14 cellular contexts compared by ENCODE assay signal in the genomic region with DNA sequence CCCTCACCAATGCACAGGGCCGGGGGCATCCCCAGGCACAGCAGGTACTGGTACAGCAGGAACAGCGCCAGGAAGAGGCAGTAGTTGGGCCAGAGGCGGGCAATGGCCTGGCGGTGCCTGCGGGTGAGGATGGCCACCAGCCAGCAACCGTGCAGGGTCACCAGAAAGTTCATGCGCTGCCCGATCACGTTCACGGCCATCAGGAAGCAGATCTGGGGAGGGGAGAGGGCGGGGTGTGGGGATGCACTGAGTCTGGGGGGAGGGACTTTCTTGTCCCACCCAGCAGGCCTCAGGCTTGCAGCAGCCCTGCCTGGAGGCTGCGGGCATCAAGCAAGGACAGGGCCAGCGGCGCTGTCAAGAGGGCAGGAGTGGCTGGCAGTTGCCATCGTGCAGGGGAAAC. TPM values are rescaled to one million over a fixed set of nuclear protein-coding genes. Genes with fewer than 3 reads are reported as not detected.
A peak's percentile ranks its signal among the peaks of the same experiment; 100 is the strongest.
DNase-seq lines count a peak whose midpoint lies in the region; ATAC-seq and TF ChIP-seq lines count a peak whose summit lies in the region.
"Had no signal": no experiment of that assay in that cellular context is flagged by ENCODE, and none has a peak within 500 bp of the region (broad histone marks: within the 10 kb centered on the region; RNA-seq: fewer than 3 reads in every experiment).

No MANE protein-coding gene starts in this region.

- peak overlapping the region; percentile 5; the same call in 1 of the 2 replicates for H3K4me2 ChIP-seq in BLaER1

- BruUV-seq in Panc1 (replicated peaks; lab: Mats Ljungman, UMichigan) = no TSS peak

- H3K36me3 ChIP-seq in BLaER1 = peaks cover 84% of the 10 kb centered on the region
- H3K36me3 ChIP-seq in Panc1 (ENCODE audit: control insufficient read depth, insufficient read depth, low read length) = no peaks in the 10 kb centered on the region; the same call in 1 of the 2 replicates
- peaks cover 80% of the 10 kb centered on the region for H3K36me3 ChIP-seq in suprapubic skin
- H3K36me3 ChIP-seq in uterus = no peaks in the 10 kb centered on the region

- H3K27ac ChIP-seq in BLaER1 (no peak overlapping the region), Panc1 (ENCODE audit: low read length) (no peak overlapping the region), suprapubic skin (no peak overlapping the region), uterus (no peak overlapping the region)
- H3K27ac ChIP-seq: Peyer's patch had no signal

- H3K4me1 ChIP-seq in BLaER1 (peaks cover 21% of the 10 kb centered on the region), Panc1 (ENCODE audit: control insufficient read depth, insufficient read depth, low read length) (no peaks in the 10 kb centered on the region; the same call in 1 of the 2 replicates), suprapubic skin (no peaks in the 10 kb centered on the region), uterus (no peaks in the 10 kb centered on the region)
- H3K4me1 ChIP-seq: Peyer's patch had no signal

- intact Hi-C loops in Panc1 (cut with micrococcal nuclease; ENCODE audit: unreplicated experiment) (loop anchor here (10.0 kb wide), 1 partner anchor 53 kb away; the partner anchor contains the start of gene PIEZO1), uterus (cut with DNase I; ENCODE audit: low total_unique reads) (no loop called here)

- peaks cover 57% of the 10 kb centered on the region for H4K20me1 ChIP-seq in BLaER1

- CTCF ChIA-PET in Panc1 (lab: Charles Lee) = no interaction called here

- DNase-seq in GM13977 (ENCODE audit: low spot score) = peak; percentile 76
- DNase-seq in Panc1 (ENCODE audit: low read depth, low spot score) = no peak
- peak; percentile 77 for DNase-seq in iPS-NIHi11 (ENCODE audit: low spot score)
- no peak for DNase-seq in NCI-H2029 treated with DMSO at 0.1 percent for 48 hours (lab: John Stamatoyannopoulos, UW)
- no peak for DNase-seq in suprapubic skin (ENCODE audit: low spot score in 2 of 2)
- no peak for DNase-seq in uterus
- DNase-seq: activated CD8-positive, alpha-beta T cell treated with anti-CD3 and anti-CD28 coated beads, Interleukin-2, amount 10 ng/mL, durations not matched to agents 7 days and 5 days; activated naive CD4-positive, alpha-beta T cell treated with anti-CD3 and anti-CD28 coated beads for 36 hours; left ventricle myocardium superior; nephron progenitor cell; Peyer's patch had no signal

- H3K4me3 ChIP-seq in BLaER1 (no peak overlapping the region), Panc1 (ENCODE audit: low read depth in 2 of 2, low read length in 2 of 2) (no peak overlapping the region), suprapubic skin (no peak overlapping the region), uterus (no peak overlapping the region)
- H3K4me3 ChIP-seq: Peyer's patch had no signal

- peak; percentile 73 for ATAC-seq in Panc1
- ATAC-seq in HG02852 (IDR thresholded peaks at IDR 0.05; ENCODE audit: unreplicated experiment) = no peak
- ATAC-seq: activated CD8-positive, alpha-beta T cell treated with anti-CD3 and anti-CD28 coated beads, Interleukin-2, amount 10 ng/mL, durations not matched to agents 7 days and 5 days; left ventricle myocardium superior; sciatic nerve had no signal

- H3K9me3 ChIP-seq in BLaER1 (no peaks in the 10 kb centered on the region), Panc1 (ENCODE audit: control insufficient read depth, insufficient read depth, low read depth, low read length) (no peaks in the 10 kb centered on the region), suprapubic skin (no peaks in the 10 kb centered on the region), uterus (no peaks in the 10 kb centered on the region)
- H3K9me3 ChIP-seq: Peyer's patch had no signal

- no peak for TF ChIP-seq CTCF in GM13977 (IDR thresholded peaks at IDR 0.05; ENCODE audit: extremely low read depth, insufficient read depth, missing control alignments)
- TF ChIP-seq CTCF in Panc1 (IDR thresholded peaks at IDR 0.05) = no peak
- no peak for TF ChIP-seq CTCF in suprapubic skin (IDR thresholded peaks at IDR 0.05)
- TF ChIP-seq CTCF in uterus (IDR thresholded peaks at IDR 0.05) = no peak

- in situ Hi-C loops in GM13977 (cut with MboI; ENCODE audit: low pct_unique_long_range_greater_than_20kb, low sequenced_read_pairs, unreplicated experiment) (loop anchor here (10.0 kb wide), 1 partner anchor 53 kb away; the partner anchor contains the start of gene PIEZO1), Panc1 (cut with HindIII; ENCODE audit: low pct_unique_long_range_greater_than_20kb, low sequenced_read_pairs) (no loop called here)

- TF ChIP-seq EP300 in suprapubic skin (IDR thresholded peaks at IDR 0.05) = no peak

- POLR2A ChIA-PET in Panc1 (lab: Charles Lee) = no interaction called here

- WGBS in suprapubic skin = 75% methylated on average over 14 of the region's 15 CpGs

- H3K27me3 ChIP-seq in BLaER1 (no peaks in the 10 kb centered on the region), Panc1 (ENCODE audit: control insufficient read depth, insufficient read depth, low read length) (no peaks in the 10 kb centered on the region), suprapubic skin (no peaks in the 10 kb centered on the region), uterus (no peaks in the 10 kb centered on the region)
- H3K27me3 ChIP-seq: Peyer's patch had no signal

- no peak overlapping the region for H3K9ac ChIP-seq in BLaER1

- TF ChIP-seq POLR2A in suprapubic skin (IDR thresholded peaks at IDR 0.05) = no peak
- no peak for TF ChIP-seq POLR2A in uterus (IDR thresholded peaks at IDR 0.05)

RNA-seq across cellular contexts. Expression of gene CTU2, which starts 25.4 kb away (rescaled TPM):
- total RNA-seq in Panc1 (2021; ENCODE audit: unreplicated experiment) (24.8 TPM), suprapubic skin (10 to 100 TPM in 2 of 4 donors, 1 to 10 TPM in 2; 7.8 to 17.8 (median 10.9) TPM), uterus (10 to 100 TPM in 3 of 4 donors, under 1 TPM in 1; 0.88 to 20.3 (median 14.6) TPM)
- 31.7 TPM for polyA plus RNA-seq in Panc1 (2012; ENCODE audit: insufficient read length)

RNA-seq across cellular contexts. Expression of gene RNF166, which starts 25.5 kb away (rescaled TPM):
- 19.8 TPM for total RNA-seq in Panc1 (2021; ENCODE audit: unreplicated experiment)
- polyA plus RNA-seq in Panc1 (2012; ENCODE audit: insufficient read length) = 23.4 TPM
- total RNA-seq in suprapubic skin = 10 to 100 TPM; 12.4 to 15.8 (median 14.6) TPM
- 10 to 100 TPM; 14.2 to 33.2 (median 20.0) TPM for total RNA-seq in uterus

RNA-seq across cellular contexts. Expression of gene SNAI3, which starts 45.4 kb away (rescaled TPM):
- total RNA-seq in Panc1 (2021; ENCODE audit: unreplicated experiment) (not detected), suprapubic skin (under 1 TPM in 2 of 4 donors, not detected in 2; 0.40 to 0.44 TPM), uterus (under 1 TPM in 2 of 4 donors, not detected in 2; 0.14 to 0.43 TPM)
- 0.40 TPM for polyA plus RNA-seq in Panc1 (2012; ENCODE audit: insufficient read length)

RNA-seq across cellular contexts. Expression of gene PIEZO1, which starts 53.3 kb away (rescaled TPM):
- total RNA-seq in Panc1 (2021; ENCODE audit: unreplicated experiment) = 175 TPM
- 228 TPM for polyA plus RNA-seq in Panc1 (2012; ENCODE audit: insufficient read length)
- 100 to 1,000 TPM; 185 to 269 (median 224) TPM for total RNA-seq in suprapubic skin
- total RNA-seq in uterus = 100 to 1,000 TPM in 2 of 4 donors, 10 to 100 TPM in 2; 62.3 to 161 (median 123) TPM

Comparison
In these comparisons a context has a peak if more than half of its experiments do, and no peak if none do; other contexts are left out.
1. DNase-seq: peak in GM13977 (single experiment) and iPS-NIHi11 (single experiment); none in Panc1 (single experiment), NCI-H2029 treated with DMSO at 0.1 percent for 48 hours (single experiment), suprapubic skin (0 of 2) and uterus (0 of 2).